1 cellular context compared by ENCODE assay signal in the genomic region with DNA sequence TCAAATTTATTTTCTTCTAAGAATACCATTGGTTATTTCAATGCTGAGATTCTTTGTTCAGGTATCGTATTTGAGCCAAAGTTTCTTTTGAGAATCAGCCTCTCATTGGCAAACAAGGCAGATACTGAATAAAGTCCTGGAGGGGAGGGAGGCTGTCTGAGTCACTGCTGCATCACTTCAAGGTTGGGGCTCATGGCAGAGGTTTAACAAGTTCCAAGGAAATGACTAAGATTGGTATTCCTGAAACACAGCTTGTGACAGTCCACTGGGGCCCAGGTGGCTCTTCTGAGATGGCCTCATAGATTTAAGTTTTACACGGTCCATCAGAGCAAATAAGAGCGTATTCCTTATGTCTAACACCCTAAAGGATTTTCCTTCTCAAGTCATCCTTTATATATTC.
TF ChIP-seq lines count a peak whose summit lies in the region.

No MANE protein-coding gene starts in this region.

TF ChIP-seq in SK-N-SH, 30 proteins besides CTCF, POLR2A, EP300 and RAD21 (continued from another document):
- TF ChIP-seq, protein P1, sequence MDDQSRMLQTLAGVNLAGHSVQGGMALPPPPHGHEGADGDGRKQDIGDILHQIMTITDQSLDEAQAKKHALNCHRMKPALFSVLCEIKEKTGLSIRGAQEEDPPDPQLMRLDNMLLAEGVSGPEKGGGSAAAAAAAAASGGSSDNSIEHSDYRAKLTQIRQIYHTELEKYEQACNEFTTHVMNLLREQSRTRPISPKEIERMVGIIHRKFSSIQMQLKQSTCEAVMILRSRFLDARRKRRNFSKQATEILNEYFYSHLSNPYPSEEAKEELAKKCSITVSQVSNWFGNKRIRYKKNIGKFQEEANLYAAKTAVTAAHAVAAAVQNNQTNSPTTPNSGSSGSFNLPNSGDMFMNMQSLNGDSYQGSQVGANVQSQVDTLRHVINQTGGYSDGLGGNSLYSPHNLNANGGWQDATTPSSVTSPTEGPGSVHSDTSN (IDR thresholded peaks at IDR 0.05) = peak; percentile 64
- TF ChIP-seq EZH2phosphoT487 (IDR thresholded peaks at IDR 0.05; ENCODE audit: borderline replicate concordance, low read depth) (no peak), RFX5 (IDR thresholded peaks at IDR 0.05; ENCODE audit: low read length) (no peak), SIN3A (IDR thresholded peaks at IDR 0.05; ENCODE audit: borderline replicate concordance, low read depth, low read length) (no peak), TEAD4 (IDR thresholded peaks at IDR 0.05; ENCODE audit: borderline replicate concordance, insufficient read depth) (peak; percentile 45; the same call in 1 of the 2 replicates), NRF1 (IDR thresholded peaks at IDR 0.05; ENCODE audit: low read depth, low read length) (no peak), JUND (IDR thresholded peaks at IDR 0.05) (peak; percentile 87), RCOR1 (IDR thresholded peaks at IDR 0.05; ENCODE audit: low read length) (no peak), GATA2 (CRISPR knock-in tag; IDR thresholded peaks at IDR 0.05) (no peak), NFIC (IDR thresholded peaks at IDR 0.05; ENCODE audit: borderline replicate concordance) (peak; percentile 67), CHD2 (IDR thresholded peaks at IDR 0.05; ENCODE audit: low read length, partially characterized antibody) (no peak), POLR2AphosphoS5 (IDR thresholded peaks at IDR 0.05; ENCODE audit: low read depth, low read length) (no peak)
- TF ChIP-seq, protein P2, sequence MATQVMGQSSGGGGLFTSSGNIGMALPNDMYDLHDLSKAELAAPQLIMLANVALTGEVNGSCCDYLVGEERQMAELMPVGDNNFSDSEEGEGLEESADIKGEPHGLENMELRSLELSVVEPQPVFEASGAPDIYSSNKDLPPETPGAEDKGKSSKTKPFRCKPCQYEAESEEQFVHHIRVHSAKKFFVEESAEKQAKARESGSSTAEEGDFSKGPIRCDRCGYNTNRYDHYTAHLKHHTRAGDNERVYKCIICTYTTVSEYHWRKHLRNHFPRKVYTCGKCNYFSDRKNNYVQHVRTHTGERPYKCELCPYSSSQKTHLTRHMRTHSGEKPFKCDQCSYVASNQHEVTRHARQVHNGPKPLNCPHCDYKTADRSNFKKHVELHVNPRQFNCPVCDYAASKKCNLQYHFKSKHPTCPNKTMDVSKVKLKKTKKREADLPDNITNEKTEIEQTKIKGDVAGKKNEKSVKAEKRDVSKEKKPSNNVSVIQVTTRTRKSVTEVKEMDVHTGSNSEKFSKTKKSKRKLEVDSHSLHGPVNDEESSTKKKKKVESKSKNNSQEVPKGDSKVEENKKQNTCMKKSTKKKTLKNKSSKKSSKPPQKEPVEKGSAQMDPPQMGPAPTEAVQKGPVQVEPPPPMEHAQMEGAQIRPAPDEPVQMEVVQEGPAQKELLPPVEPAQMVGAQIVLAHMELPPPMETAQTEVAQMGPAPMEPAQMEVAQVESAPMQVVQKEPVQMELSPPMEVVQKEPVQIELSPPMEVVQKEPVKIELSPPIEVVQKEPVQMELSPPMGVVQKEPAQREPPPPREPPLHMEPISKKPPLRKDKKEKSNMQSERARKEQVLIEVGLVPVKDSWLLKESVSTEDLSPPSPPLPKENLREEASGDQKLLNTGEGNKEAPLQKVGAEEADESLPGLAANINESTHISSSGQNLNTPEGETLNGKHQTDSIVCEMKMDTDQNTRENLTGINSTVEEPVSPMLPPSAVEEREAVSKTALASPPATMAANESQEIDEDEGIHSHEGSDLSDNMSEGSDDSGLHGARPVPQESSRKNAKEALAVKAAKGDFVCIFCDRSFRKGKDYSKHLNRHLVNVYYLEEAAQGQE (IDR thresholded peaks at IDR 0.05; ENCODE audit: low read depth, low read length) = no peak
- TF ChIP-seq, protein P3, sequence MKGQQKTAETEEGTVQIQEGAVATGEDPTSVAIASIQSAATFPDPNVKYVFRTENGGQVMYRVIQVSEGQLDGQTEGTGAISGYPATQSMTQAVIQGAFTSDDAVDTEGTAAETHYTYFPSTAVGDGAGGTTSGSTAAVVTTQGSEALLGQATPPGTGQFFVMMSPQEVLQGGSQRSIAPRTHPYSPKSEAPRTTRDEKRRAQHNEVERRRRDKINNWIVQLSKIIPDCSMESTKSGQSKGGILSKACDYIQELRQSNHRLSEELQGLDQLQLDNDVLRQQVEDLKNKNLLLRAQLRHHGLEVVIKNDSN (IDR thresholded peaks at IDR 0.05; ENCODE audit: borderline replicate concordance, low read depth) = no peak
